In the genomic region with DNA sequence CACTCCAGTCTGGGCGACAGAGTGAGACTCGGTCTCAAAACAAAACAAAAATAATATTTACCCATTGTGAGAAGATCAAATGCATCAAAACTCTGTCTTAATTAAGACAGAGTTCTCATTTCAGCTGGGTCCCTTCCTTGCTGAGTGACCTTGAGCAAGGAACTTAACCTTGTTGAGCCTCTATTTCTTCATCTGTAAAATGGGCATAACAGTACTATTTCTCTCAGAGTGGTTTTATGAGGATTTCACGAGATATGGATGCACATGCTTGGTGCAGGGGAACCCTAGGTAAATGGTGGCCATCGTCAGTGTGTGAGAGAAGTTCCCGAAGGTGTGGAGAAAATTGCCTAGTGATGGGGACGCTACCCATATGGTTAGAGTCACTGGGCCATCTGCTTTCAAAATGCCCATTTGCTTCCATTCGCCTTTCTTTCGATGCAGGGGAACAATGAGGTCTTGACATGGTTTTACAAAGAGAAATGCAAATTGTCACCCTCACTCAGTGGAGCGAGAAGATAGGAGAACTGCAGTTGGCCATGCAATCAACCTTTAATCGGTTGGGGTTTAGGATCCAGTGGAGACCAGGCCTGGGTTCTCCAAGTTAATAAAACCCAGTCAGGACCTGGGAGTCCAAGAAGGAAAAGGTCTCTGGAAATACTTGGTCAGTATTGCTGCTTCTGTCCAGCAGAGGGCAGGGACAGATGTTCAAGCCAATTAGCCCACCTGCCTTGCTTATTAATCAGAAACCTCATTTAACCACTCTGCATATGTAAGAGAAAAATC, we compare ENCODE assay signal across 9 cellular contexts. TPM values are rescaled to one million over a fixed set of nuclear protein-coding genes. Genes with fewer than 3 reads are reported as not detected.
DNase-seq lines count a peak whose midpoint lies in the region; ATAC-seq and TF ChIP-seq lines count a peak whose summit lies in the region.
"Had no signal": no experiment of that assay in that cellular context is flagged by ENCODE, and none has a peak within 500 bp of the region (broad histone marks: within the 10 kb centered on the region; RNA-seq: fewer than 3 reads in every experiment).

No MANE protein-coding gene starts in this region.

- H3K4me1 ChIP-seq in heart right ventricle (no peaks in the 10 kb centered on the region), tibial artery (no peaks in the 10 kb centered on the region)

- ATAC-seq in heart right ventricle = peak in 2 of 8 donors; percentile 22 to 42
- ATAC-seq in effector memory CD8-positive, alpha-beta T cell (replicated peaks) = no peak
- no peak for ATAC-seq in GM21619 (IDR thresholded peaks at IDR 0.05; ENCODE audit: unreplicated experiment)

- H3K27me3 Mint-ChIP-seq in effector memory CD8-positive, alpha-beta T cell = peaks cover 0 to 8% of the 10 kb centered on the region in 2 donors

- H3K27ac ChIP-seq in heart right ventricle = no peak overlapping the region
- H3K27ac ChIP-seq in tibial artery = no peak overlapping the region

- H3K36me3 Mint-ChIP-seq in effector memory CD8-positive, alpha-beta T cell (ENCODE audit: insufficient read depth) = no peaks in the 10 kb centered on the region

- H3K4me3 Mint-ChIP-seq in effector memory CD8-positive, alpha-beta T cell = no peak overlapping the region

- WGBS in heart right ventricle, 2 donors = 94 to 96% methylated on average over 10 of the region's 10 CpGs

- TF ChIP-seq CTCF in heart right ventricle (IDR thresholded peaks at IDR 0.05) = peak in 8 of 9 donors; percentile 15 to 61 (median 56)
- TF ChIP-seq CTCF in tibial artery (IDR thresholded peaks at IDR 0.05) = peak; percentile 38 to 51

- H3K27ac Mint-ChIP-seq in effector memory CD8-positive, alpha-beta T cell = no peak overlapping the region

- H3K9me3 ChIP-seq in heart right ventricle (no peaks in the 10 kb centered on the region), tibial artery (no peaks in the 10 kb centered on the region)

- no peak overlapping the region for H3K4me3 ChIP-seq in heart right ventricle
- H3K4me3 ChIP-seq in tibial artery = no peak overlapping the region

- H3K36me3 ChIP-seq in heart right ventricle (no peaks in the 10 kb centered on the region), tibial artery (no peaks in the 10 kb centered on the region)

- in situ Hi-C loops in SK-MEL-5 (cut with HindIII; ENCODE audit: low pct_unique_long_range_greater_than_20kb, low sequenced_read_pairs) = no loop called here

- intact Hi-C loops in heart right ventricle (cut with DNase I) = loop anchor here in 3 of 10 donors (2.0 to 10.0 kb wide), 3 partner anchors 65 to 169 kb away; partner anchors contain the start of gene BCL7A (in 1 of the 3)
- intact Hi-C loops in tibial artery (cut with DNase I; ENCODE audit: low total_unique reads) = no loop called here

- DNase-seq in DMS53 (lab: John Stamatoyannopoulos, UW) = peak; percentile 37
- no peak for DNase-seq in DMS53 treated with DMSO at 0.1 percent for 48 hours (lab: John Stamatoyannopoulos, UW; ENCODE audit: unreplicated experiment)
- DNase-seq in SK-MEL-5 (ENCODE audit: low read depth, low spot score) = peak; percentile 51
- no peak for DNase-seq in heart right ventricle
- DNase-seq in tibial artery = no peak
- no peak for DNase-seq in effector memory CD8-positive, alpha-beta T cell
- no peak for DNase-seq in UCSD-AML1 (lab: John Stamatoyannopoulos, UW; ENCODE audit: unreplicated experiment)
- DNase-seq: 8988T had no signal

- H3K27me3 ChIP-seq in heart right ventricle (no peaks in the 10 kb centered on the region), tibial artery (no peaks in the 10 kb centered on the region)

- H3K9me3 Mint-ChIP-seq in effector memory CD8-positive, alpha-beta T cell = no peaks in the 10 kb centered on the region

- H3K4me1 Mint-ChIP-seq in effector memory CD8-positive, alpha-beta T cell (ENCODE audit: low read depth in 2 of 2) = no peaks in the 10 kb centered on the region

RNA-seq across cellular contexts. Expression of gene CFAP251, which starts 37.1 kb away (rescaled TPM):
- 3.3 and 5.3 TPM in 2 replicates for total RNA-seq in SK-MEL-5 (2014; rRNA removed; shearing (Covaris generic))
- polyA plus RNA-seq in SK-MEL-5 (2015; cell fraction: cytosol; rRNA removed) = 1.4 and 3.3 TPM in 2 replicates
- polyA plus RNA-seq in SK-MEL-5 (2015; cell fraction: nucleus; rRNA removed) = 6.4 and 7.1 TPM in 2 replicates
- total RNA-seq in heart right ventricle = 1 to 10 TPM in 7 of 10 donors, under 1 TPM in 3; 0.52 to 4.6 (median 1.9) TPM
- 1 to 10 TPM in 1 of 2 donors, under 1 TPM in 1; 0.66 to 1.0 TPM for polyA plus RNA-seq in heart right ventricle

Comparison
In these comparisons a context has a peak if more than half of its experiments do, and no peak if none do; other contexts are left out.
1. DNase-seq: peak in DMS53 (single experiment) and SK-MEL-5 (single experiment); none in DMS53 treated with DMSO at 0.1 percent for 48 hours (single experiment), heart right ventricle (0 of 2), tibial artery (0 of 2), effector memory CD8-positive, alpha-beta T cell (0 of 3) and UCSD-AML1 (single experiment).